Comparison of ENCODE assay signal across 18 cellular contexts in the genomic region with DNA sequence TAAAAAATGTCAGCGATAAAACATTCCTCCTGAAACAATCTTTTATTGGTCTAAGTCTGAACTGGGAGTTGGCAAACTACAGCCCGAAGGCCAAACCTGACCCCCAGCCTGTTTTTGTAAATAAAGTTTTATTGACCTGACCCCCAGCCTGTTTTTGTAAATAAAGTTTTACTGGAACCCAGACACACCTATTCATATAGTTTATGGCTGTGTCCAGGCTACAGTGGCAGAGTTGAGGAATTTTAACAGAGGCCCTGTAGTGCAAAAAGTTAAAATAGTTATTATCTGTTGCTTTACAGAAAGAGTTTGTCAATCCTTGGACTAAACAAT. TPM values are rescaled to one million over a fixed set of nuclear protein-coding genes. Genes with fewer than 3 reads are reported as not detected.
DNase-seq lines count a peak whose midpoint lies in the region; ATAC-seq, FAIRE-seq and TF ChIP-seq lines count a peak whose summit lies in the region.
"Had no signal": no experiment of that assay in that cellular context is flagged by ENCODE, and none has a peak within 500 bp of the region (broad histone marks: within the 10 kb centered on the region; RNA-seq: fewer than 3 reads in every experiment).

No MANE protein-coding gene starts in this region.

- 10% methylated on average over 2 of the region's 2 CpGs for WGBS in right lobe of liver (ENCODE audit: insufficient coverage, low coverage, low lambda C conversion rate, missing lambda C conversion rate)

- H3K36me3 ChIP-seq in HEK293 (ENCODE audit: control insufficient read depth in 2 of 2, insufficient read depth in 1 of 2, low read length in 2 of 2) = no peaks in the 10 kb centered on the region
- H3K36me3 ChIP-seq in right lobe of liver = no peaks in the 10 kb centered on the region
- H3K36me3 ChIP-seq in vagina = no peaks in the 10 kb centered on the region
- H3K36me3 ChIP-seq: SJSA1 had no signal

- TF ChIP-seq POLR2A in right lobe of liver (IDR thresholded peaks at IDR 0.05) (no peak), vagina (IDR thresholded peaks at IDR 0.05) (no peak)

- POLR2A ChIA-PET in HEK293 (lab: Yijun Ruan, JAX) = no interaction called here
- POLR2A ChIA-PET in activated CD4-positive, alpha-beta T cell treated with anti-CD3 and anti-CD28 coated beads, Interleukin-2, amount 10 ng/mL, durations not matched to agents 7 days and 5 days (lab: Charles Lee) = no interaction called here

- no peaks in the 10 kb centered on the region for H3K9me3 Mint-ChIP-seq in Calu3 (ENCODE audit: low read depth, unreplicated experiment)
- no peaks in the 10 kb centered on the region for H3K9me3 Mint-ChIP-seq in activated CD4-positive, alpha-beta T cell treated with anti-CD3 and anti-CD28 coated beads, Interleukin-2, amount 10 ng/mL, durations not matched to agents 7 days and 5 days
- H3K9me3 Mint-ChIP-seq: CD4-positive, CD25-positive, alpha-beta regulatory T cell had no signal

- H3K36me3 Mint-ChIP-seq in Calu3 (ENCODE audit: insufficient read depth, unreplicated experiment) = no peaks in the 10 kb centered on the region
- no peaks in the 10 kb centered on the region for H3K36me3 Mint-ChIP-seq in activated CD4-positive, alpha-beta T cell treated with anti-CD3 and anti-CD28 coated beads, Interleukin-2, amount 10 ng/mL, durations not matched to agents 7 days and 5 days (ENCODE audit: low read depth)
- H3K36me3 Mint-ChIP-seq: CD4-positive, CD25-positive, alpha-beta regulatory T cell had no signal

- ATAC-seq in right lobe of liver (peak in 3 of 4 donors; percentile 5 to 48 (median 24)), HG02884 (IDR thresholded peaks at IDR 0.05; ENCODE audit: unreplicated experiment) (no peak)

- H3K4me1 Mint-ChIP-seq in Calu3 (ENCODE audit: low read depth, unreplicated experiment) = peaks cover 18% of the 10 kb centered on the region
- H3K4me1 Mint-ChIP-seq in activated CD4-positive, alpha-beta T cell treated with anti-CD3 and anti-CD28 coated beads, Interleukin-2, amount 10 ng/mL, durations not matched to agents 7 days and 5 days = peaks cover 5% of the 10 kb centered on the region

- no TSS peak for BruUV-seq in Calu3 (replicated peaks; lab: Mats Ljungman, UMichigan)

- H3K27me3 Mint-ChIP-seq in Calu3 (ENCODE audit: unreplicated experiment) = no peaks in the 10 kb centered on the region
- no peaks in the 10 kb centered on the region for H3K27me3 Mint-ChIP-seq in activated CD4-positive, alpha-beta T cell treated with anti-CD3 and anti-CD28 coated beads, Interleukin-2, amount 10 ng/mL, durations not matched to agents 7 days and 5 days

- FAIRE-seq in endometrium (lab: Jason Lieb, UNC) = peak; percentile 31

- peaks cover 3% of the 10 kb centered on the region; the same call in 1 of the 2 replicates for H3K4me1 ChIP-seq in HEK293 (ENCODE audit: control insufficient read depth, insufficient read depth, low read length)
- peaks cover 0 to 38% (median 14%) of the 10 kb centered on the region in 4 donors for H3K4me1 ChIP-seq in right lobe of liver
- no peaks in the 10 kb centered on the region for H3K4me1 ChIP-seq in vagina
- H3K4me1 ChIP-seq: SJSA1 had no signal

- H3K27me3 ChIP-seq in right lobe of liver = no peaks in the 10 kb centered on the region
- H3K27me3 ChIP-seq in vagina = no peaks in the 10 kb centered on the region
- H3K27me3 ChIP-seq: SJSA1 had no signal

- DNase-seq in right lobe of liver (no peak), vagina (ENCODE audit: extremely low spot score in 2 of 2) (no peak), Calu3 (no peak)
- DNase-seq in activated CD4-positive, alpha-beta T cell treated with anti-CD3 and anti-CD28 coated beads, Interleukin-2, amount 10 ng/mL, durations not matched to agents 7 days and 5 days = no peak
- DNase-seq: CD4-positive, CD25-positive, alpha-beta regulatory T cell; DMS53; EL; NCI-H1048; NCI-H1436; NCI-H1930; NCI-H226; NCI-H524; NCI-H82; SW 1271 had no signal

- TF ChIP-seq CTCF in HEK293 (tag by site-specific recombination; IDR thresholded peaks at IDR 0.05) (no peak), right lobe of liver (IDR thresholded peaks at IDR 0.05) (no peak), vagina (IDR thresholded peaks at IDR 0.05) (no peak), Calu3 (IDR thresholded peaks at IDR 0.05; ENCODE audit: unreplicated experiment) (no peak)

- H3K4me3 ChIP-seq in HEK293 (ENCODE audit: low read depth, low read length) (no peak overlapping the region), right lobe of liver (no peak overlapping the region), vagina (no peak overlapping the region)
- H3K4me3 ChIP-seq: SJSA1 had no signal

- CTCF ChIA-PET in HEK293 (lab: Yijun Ruan, JAX) = no interaction called here
- CTCF ChIA-PET in Calu3 (lab: Charles Lee) = no interaction called here
- CTCF ChIA-PET in activated CD4-positive, alpha-beta T cell treated with anti-CD3 and anti-CD28 coated beads, Interleukin-2, amount 10 ng/mL, durations not matched to agents 7 days and 5 days (lab: Charles Lee) = no interaction called here

- no peaks in the 10 kb centered on the region for H3K9me3 ChIP-seq in HEK293 (ENCODE audit: control insufficient read depth, insufficient read depth, low read depth, low read length)
- no peaks in the 10 kb centered on the region for H3K9me3 ChIP-seq in right lobe of liver
- no peaks in the 10 kb centered on the region for H3K9me3 ChIP-seq in vagina
- H3K9me3 ChIP-seq: SJSA1 had no signal

- no peak overlapping the region for H3K4me3 Mint-ChIP-seq in Calu3 (ENCODE audit: low read depth, unreplicated experiment)
- H3K4me3 Mint-ChIP-seq in activated CD4-positive, alpha-beta T cell treated with anti-CD3 and anti-CD28 coated beads, Interleukin-2, amount 10 ng/mL, durations not matched to agents 7 days and 5 days = no peak overlapping the region

- H3K27ac Mint-ChIP-seq in Calu3 (ENCODE audit: unreplicated experiment) = no peak overlapping the region
- no peak overlapping the region for H3K27ac Mint-ChIP-seq in activated CD4-positive, alpha-beta T cell treated with anti-CD3 and anti-CD28 coated beads, Interleukin-2, amount 10 ng/mL, durations not matched to agents 7 days and 5 days
- H3K27ac Mint-ChIP-seq: CD4-positive, CD25-positive, alpha-beta regulatory T cell had no signal

- intact Hi-C loops in right lobe of liver (cut with DNase I) (no loop called here), vagina (cut with DNase I) (no loop called here), Calu3 (cut with micrococcal nuclease; ENCODE audit: unreplicated experiment) (no loop called here)

- H3K27ac ChIP-seq in HEK293 (ENCODE audit: extremely low read depth, low read depth, low read length) (no peak overlapping the region; the same call in 1 of the 2 replicates), right lobe of liver (peak overlapping the region in 2 of 3 donors; percentile 43 to 44), vagina (no peak overlapping the region)
- H3K27ac ChIP-seq: SJSA1 had no signal

TF ChIP-seq in HEK293, 187 proteins besides CTCF, POLR2A, EP300 and RAD21 (continues in another document):
- no peak for TF ChIP-seq ZNF664 (tag by site-specific recombination; IDR thresholded peaks at IDR 0.05)
- no peak for TF ChIP-seq ZNF768 (tag by site-specific recombination; IDR thresholded peaks at IDR 0.05)
- TF ChIP-seq ZNF510 (tag by site-specific recombination; IDR thresholded peaks at IDR 0.05; ENCODE audit: insufficient replicate concordance) = no peak
- peak; percentile 75 for TF ChIP-seq GLIS1 (tag by site-specific recombination; IDR thresholded peaks at IDR 0.05)
- TF ChIP-seq ZNF561 (tag by site-specific recombination; IDR thresholded peaks at IDR 0.05; ENCODE audit: borderline replicate concordance) = peak; percentile 48; the same call in 1 of the 2 replicates
- no peak for TF ChIP-seq ZNF274 (IDR thresholded peaks at IDR 0.05; ENCODE audit: low read length)
- no peak for TF ChIP-seq ZNF274 (tag by site-specific recombination; IDR thresholded peaks at IDR 0.05; ENCODE audit: borderline replicate concordance)
- TF ChIP-seq ZNF335 (tag by site-specific recombination; conservative IDR thresholded peaks at IDR 0.05) = no peak
- peak; percentile 56; the same call in 1 of the 2 replicates for TF ChIP-seq PRDM6 (tag by site-specific recombination; IDR thresholded peaks at IDR 0.05)
- TF ChIP-seq ZNF473 (tag by site-specific recombination; IDR thresholded peaks at IDR 0.05) = no peak
- TF ChIP-seq ELK4 (IDR thresholded peaks at IDR 0.05; ENCODE audit: borderline replicate concordance, low read depth, low read length) = no peak
- no peak for TF ChIP-seq ZNF239 (tag by site-specific recombination; IDR thresholded peaks at IDR 0.05)
- no peak for TF ChIP-seq KLF1 (tag by site-specific recombination; IDR thresholded peaks at IDR 0.05)

RNA-seq across cellular contexts. Expression of gene SCARB1, which starts 12.1 kb away (rescaled TPM):
- total RNA-seq in right lobe of liver (100 to 1,000 TPM; 128 to 359 (median 214) TPM), vagina (20.6 TPM), Calu3 (2022) (51.6 and 57.5 TPM in 2 replicates)
- 1 to 10 TPM; 5.3 to 6.2 TPM for total RNA-seq in activated CD4-positive, alpha-beta T cell treated with anti-CD3 and anti-CD28 coated beads, Interleukin-2, amount 10 ng/mL, durations not matched to agents 7 days and 5 days

RNA-seq across cellular contexts. Expression of gene UBC, which starts 38.7 kb away (rescaled TPM):
- 1,000 to 10,000 TPM in 1 of 6 experiments, 100 to 1,000 TPM in 5; 390 to 1,023 (median 604) TPM for total RNA-seq in right lobe of liver
- 2,671 TPM for total RNA-seq in vagina
- 1,247 and 1,434 TPM in 2 replicates for total RNA-seq in Calu3 (2022)
- 100 to 1,000 TPM; 749 to 755 TPM for total RNA-seq in activated CD4-positive, alpha-beta T cell treated with anti-CD3 and anti-CD28 coated beads, Interleukin-2, amount 10 ng/mL, durations not matched to agents 7 days and 5 days

Comparison
In these comparisons a context has a peak if more than half of its experiments do, and no peak if none do; other contexts are left out.
1. H3K27ac ChIP-seq: peak in right lobe of liver (2 of 3); none in HEK293 (single experiment) and vagina (single experiment).